Comparison of ENCODE assay signal across 21 cellular contexts in the genomic region with DNA sequence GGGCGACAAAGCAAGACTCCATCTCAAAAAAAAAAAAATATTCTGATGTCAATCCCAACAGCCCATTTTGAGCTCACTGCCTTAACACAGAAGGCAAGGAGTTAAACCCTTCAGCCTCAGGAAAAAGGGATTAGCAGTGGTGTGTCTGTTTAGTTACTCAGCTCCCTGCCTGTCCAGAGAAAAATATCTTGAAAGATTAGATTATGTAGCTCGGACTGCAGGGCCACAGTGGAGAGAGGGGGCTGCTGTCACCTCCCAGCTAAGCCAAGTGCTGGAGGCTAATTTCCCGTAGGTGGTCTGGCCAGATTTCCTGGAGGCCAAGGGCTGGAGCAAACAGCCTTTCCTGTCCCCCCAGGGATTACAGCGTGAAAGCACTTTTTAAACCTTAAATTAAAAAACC.
"Had no signal": no experiment of that assay in that cellular context is flagged by ENCODE, and none has a peak within 500 bp of the region (broad histone marks: within the 10 kb centered on the region; RNA-seq: fewer than 3 reads in every experiment).

No MANE protein-coding gene starts in this region.

- H3K27me3 ChIP-seq: brain microvascular endothelial cell, foreskin keratinocyte, heart left ventricle, ovary, sigmoid colon, stomach, tibial artery had no signal

- ATAC-seq: foreskin keratinocyte; stimulated activated naive B cell treated with anti-CD40 and anti-IgM and Interleukin-4, amounts not matched to agents 10 μg/mL and 1 μg/mL and 100 μg/mL, for 72 hours had no signal

- DNase-seq: activated CD4-positive, alpha-beta T cell treated with anti-CD3 and anti-CD28 coated beads for 4 hours; activated CD4-positive, alpha-beta T cell treated with anti-CD3 and anti-CD28 coated beads, Interleukin-2, amount 50 U/mL, for 4 hours; activated gamma-delta T cell; activated naive CD4-positive, alpha-beta T cell treated with anti-CD3 and anti-CD28 coated beads, Interleukin-2, amount 10 ng/mL, durations not matched to agents 7 days and 5 days; activated naive CD8-positive, alpha-beta T cell treated with anti-CD3 and anti-CD28 coated beads, Interleukin-2, amount 10 ng/mL, durations not matched to agents 7 days and 5 days; amniotic stem cell; brain microvascular endothelial cell; central memory CD4-positive, alpha-beta T cell; foreskin keratinocyte; mammary epithelial cell; naive B cell; nephron progenitor cell; ovary; small intestine; stimulated activated CD4-positive, alpha-beta T cell treated with anti-CD3 and anti-CD28 coated beads, Interleukin-1b, Interleukin-23, amount 100 ng/mL, for 48 hours; stimulated activated CD4-positive, alpha-beta T cell treated with anti-CD3 and anti-CD28 coated beads, Interleukin-4, amount 100 ng/mL, for 4 hours; stimulated activated naive B cell treated with anti-CD40 and anti-IgM and Interleukin-4, amounts not matched to agents 10 μg/mL and 1 μg/mL and 100 μg/mL, for 72 hours; stomach had no signal

- H3K9me3 ChIP-seq: ovary, stomach, tibial artery had no signal

- H3K4me3 ChIP-seq: ovary, sigmoid colon, stomach, tibial artery had no signal

- H3K4me1 ChIP-seq: foreskin keratinocyte, heart left ventricle, sigmoid colon, stomach had no signal

- H3K27ac ChIP-seq: brain microvascular endothelial cell, foreskin keratinocyte, heart left ventricle, ovary, sigmoid colon, stomach, tibial artery had no signal

- H3K36me3 ChIP-seq: brain microvascular endothelial cell, heart left ventricle, ovary, sigmoid colon, stomach, tibial artery had no signal
